ENCODE assay signal across 1 cellular context in genomic region chr4:128556756-128557155, GRCh38.
TF ChIP-seq lines count a peak whose summit lies in the region.

No MANE protein-coding gene starts in this region.

TF ChIP-seq in A549, 52 proteins besides CTCF, POLR2A, EP300 and RAD21 (continued from another document):
- no peak for TF ChIP-seq PBX3 (IDR thresholded peaks at IDR 0.05)
- TF ChIP-seq ZC3H11A (IDR thresholded peaks at IDR 0.05), result no peak
- TF ChIP-seq MAX (IDR thresholded peaks at IDR 0.05), result no peak
- no peak for TF ChIP-seq HDAC2 (IDR thresholded peaks at IDR 0.05)
- no peak for TF ChIP-seq FOXS1 (CRISPR knock-in tag; IDR thresholded peaks at IDR 0.05)
- TF ChIP-seq REST (IDR thresholded peaks at IDR 0.05), result no peak
- TF ChIP-seq CBX8 (IDR thresholded peaks at IDR 0.05), result no peak
- TF ChIP-seq SMC3 (IDR thresholded peaks at IDR 0.05), result no peak
